ENCODE assay signal across 1 cellular context in genomic region chr1:61337981-61338848, GRCh38.
TF ChIP-seq lines count a peak whose summit lies in the region.

No MANE protein-coding gene starts in this region.

TF ChIP-seq in HepG2, 621 proteins besides CTCF, POLR2A, EP300 and RAD21 (continued from another document and continues in another):
- TF ChIP-seq TBX2 (CRISPR knock-in tag; IDR thresholded peaks at IDR 0.05; ENCODE audit: borderline replicate concordance) (peak; percentile 90), ZFP62 (CRISPR knock-in tag; IDR thresholded peaks at IDR 0.05) (no peak), NFIC (IDR thresholded peaks at IDR 0.05; ENCODE audit: low read length) (peak; percentile 66), CHD2 (IDR thresholded peaks at IDR 0.05; ENCODE audit: low read depth, low read length) (no peak), BCL6 (CRISPR knock-in tag; IDR thresholded peaks at IDR 0.05) (peak; percentile 56), ZNF784 (CRISPR knock-in tag; IDR thresholded peaks at IDR 0.05; ENCODE audit: borderline replicate concordance) (no peak), ESRRA (CRISPR knock-in tag; IDR thresholded peaks at IDR 0.05; ENCODE audit: low read depth) (no peak), KAT7 (CRISPR knock-in tag; IDR thresholded peaks at IDR 0.05; ENCODE audit: borderline replicate concordance) (no peak), TFDP1 (CRISPR knock-in tag; IDR thresholded peaks at IDR 0.05; ENCODE audit: borderline replicate concordance) (no peak; the same call in 1 of the 2 replicates), ZNF354B (CRISPR knock-in tag; IDR thresholded peaks at IDR 0.05) (no peak), SIN3A (IDR thresholded peaks at IDR 0.05; ENCODE audit: borderline replicate concordance, low read depth, low read length) (no peak), MNT (IDR thresholded peaks at IDR 0.05) (no peak), ZBTB39 (CRISPR knock-in tag; IDR thresholded peaks at IDR 0.05) (no peak), PLSCR1 (CRISPR knock-in tag; IDR thresholded peaks at IDR 0.05; ENCODE audit: borderline replicate concordance) (no peak), MXI1 (IDR thresholded peaks at IDR 0.05; ENCODE audit: borderline replicate concordance, low read depth, low read length) (no peak), ZNF331 (CRISPR knock-in tag; IDR thresholded peaks at IDR 0.05) (peak; percentile 70; the same call in 1 of the 2 replicates), FOXJ3 (CRISPR knock-in tag; IDR thresholded peaks at IDR 0.05; ENCODE audit: borderline replicate concordance) (no peak), FOSL1 (CRISPR knock-in tag; IDR thresholded peaks at IDR 0.05; ENCODE audit: borderline replicate concordance) (peak; percentile 59; the same call in 1 of the 2 replicates), GTF3A (CRISPR knock-in tag; conservative IDR thresholded peaks at IDR 0.05) (no peak), ZBTB21 (CRISPR knock-in tag; IDR thresholded peaks at IDR 0.05) (no peak), LRRFIP1 (CRISPR knock-in tag; conservative IDR thresholded peaks at IDR 0.05) (0 out of 2 replicates have a peak, but pooled peaks have one; percentile 35), ARID2 (CRISPR knock-in tag; IDR thresholded peaks at IDR 0.05; ENCODE audit: borderline replicate concordance) (no peak), NCOR1 (IDR thresholded peaks at IDR 0.05; ENCODE audit: borderline replicate concordance, low read length) (no peak), ZEB1 (IDR thresholded peaks at IDR 0.05; ENCODE audit: insufficient replicate concordance, low read depth) (no peak), ZNF839 (CRISPR knock-in tag; IDR thresholded peaks at IDR 0.05; ENCODE audit: borderline replicate concordance) (no peak), RNF2 (conservative IDR thresholded peaks at IDR 0.05; ENCODE audit: low read depth) (no peak), ZSCAN21 (CRISPR knock-in tag; IDR thresholded peaks at IDR 0.05; ENCODE audit: borderline replicate concordance) (no peak), ZNF780A (CRISPR knock-in tag; IDR thresholded peaks at IDR 0.05) (no peak), ZNF180 (CRISPR knock-in tag; IDR thresholded peaks at IDR 0.05; ENCODE audit: borderline replicate concordance, low read depth) (no peak), ZNF230 (CRISPR knock-in tag; IDR thresholded peaks at IDR 0.05) (no peak), HDAC2 (CRISPR knock-in tag; IDR thresholded peaks at IDR 0.05) (peak; percentile 69; the same call in 1 of the 2 replicates), ATM (IDR thresholded peaks at IDR 0.05; ENCODE audit: borderline replicate concordance) (no peak), GABPB1 (CRISPR knock-in tag; IDR thresholded peaks at IDR 0.05) (0 out of 2 replicates have a peak, but pooled peaks have one; percentile 19), YY1 (IDR thresholded peaks at IDR 0.05; ENCODE audit: insufficient read depth, insufficient replicate concordance, low read depth, low read length) (no peak), SKIL (CRISPR knock-in tag; IDR thresholded peaks at IDR 0.05; ENCODE audit: borderline replicate concordance) (no peak), JDP2 (CRISPR knock-in tag; IDR thresholded peaks at IDR 0.05; ENCODE audit: borderline replicate concordance) (no peak), ZNF563 (CRISPR knock-in tag; IDR thresholded peaks at IDR 0.05) (no peak)
- TF ChIP-seq, protein P1, sequence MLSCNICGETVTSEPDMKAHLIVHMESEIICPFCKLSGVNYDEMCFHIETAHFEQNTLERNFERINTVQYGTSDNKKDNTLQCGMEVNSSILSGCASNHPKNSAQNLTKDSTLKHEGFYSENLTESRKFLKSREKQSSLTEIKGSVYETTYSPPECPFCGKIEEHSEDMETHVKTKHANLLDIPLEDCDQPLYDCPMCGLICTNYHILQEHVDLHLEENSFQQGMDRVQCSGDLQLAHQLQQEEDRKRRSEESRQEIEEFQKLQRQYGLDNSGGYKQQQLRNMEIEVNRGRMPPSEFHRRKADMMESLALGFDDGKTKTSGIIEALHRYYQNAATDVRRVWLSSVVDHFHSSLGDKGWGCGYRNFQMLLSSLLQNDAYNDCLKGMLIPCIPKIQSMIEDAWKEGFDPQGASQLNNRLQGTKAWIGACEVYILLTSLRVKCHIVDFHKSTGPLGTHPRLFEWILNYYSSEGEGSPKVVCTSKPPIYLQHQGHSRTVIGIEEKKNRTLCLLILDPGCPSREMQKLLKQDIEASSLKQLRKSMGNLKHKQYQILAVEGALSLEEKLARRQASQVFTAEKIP (CRISPR knock-in tag; IDR thresholded peaks at IDR 0.05; ENCODE audit: borderline replicate concordance), result no peak
- TF ChIP-seq, protein P2, sequence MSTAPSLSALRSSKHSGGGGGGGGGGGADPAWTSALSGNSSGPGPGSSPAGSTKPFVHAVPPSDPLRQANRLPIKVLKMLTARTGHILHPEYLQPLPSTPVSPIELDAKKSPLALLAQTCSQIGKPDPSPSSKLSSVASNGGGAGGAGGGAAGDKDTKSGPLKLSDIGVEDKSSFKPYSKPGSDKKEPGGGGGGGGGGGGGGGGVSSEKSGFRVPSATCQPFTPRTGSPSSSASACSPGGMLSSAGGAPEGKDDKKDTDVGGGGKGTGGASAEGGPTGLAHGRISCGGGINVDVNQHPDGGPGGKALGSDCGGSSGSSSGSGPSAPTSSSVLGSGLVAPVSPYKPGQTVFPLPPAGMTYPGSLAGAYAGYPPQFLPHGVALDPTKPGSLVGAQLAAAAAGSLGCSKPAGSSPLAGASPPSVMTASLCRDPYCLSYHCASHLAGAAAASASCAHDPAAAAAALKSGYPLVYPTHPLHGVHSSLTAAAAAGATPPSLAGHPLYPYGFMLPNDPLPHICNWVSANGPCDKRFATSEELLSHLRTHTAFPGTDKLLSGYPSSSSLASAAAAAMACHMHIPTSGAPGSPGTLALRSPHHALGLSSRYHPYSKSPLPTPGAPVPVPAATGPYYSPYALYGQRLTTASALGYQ (CRISPR knock-in tag; IDR thresholded peaks at IDR 0.05), result peak; percentile 45; the same call in 1 of the 2 replicates
- TF ChIP-seq, protein P3, sequence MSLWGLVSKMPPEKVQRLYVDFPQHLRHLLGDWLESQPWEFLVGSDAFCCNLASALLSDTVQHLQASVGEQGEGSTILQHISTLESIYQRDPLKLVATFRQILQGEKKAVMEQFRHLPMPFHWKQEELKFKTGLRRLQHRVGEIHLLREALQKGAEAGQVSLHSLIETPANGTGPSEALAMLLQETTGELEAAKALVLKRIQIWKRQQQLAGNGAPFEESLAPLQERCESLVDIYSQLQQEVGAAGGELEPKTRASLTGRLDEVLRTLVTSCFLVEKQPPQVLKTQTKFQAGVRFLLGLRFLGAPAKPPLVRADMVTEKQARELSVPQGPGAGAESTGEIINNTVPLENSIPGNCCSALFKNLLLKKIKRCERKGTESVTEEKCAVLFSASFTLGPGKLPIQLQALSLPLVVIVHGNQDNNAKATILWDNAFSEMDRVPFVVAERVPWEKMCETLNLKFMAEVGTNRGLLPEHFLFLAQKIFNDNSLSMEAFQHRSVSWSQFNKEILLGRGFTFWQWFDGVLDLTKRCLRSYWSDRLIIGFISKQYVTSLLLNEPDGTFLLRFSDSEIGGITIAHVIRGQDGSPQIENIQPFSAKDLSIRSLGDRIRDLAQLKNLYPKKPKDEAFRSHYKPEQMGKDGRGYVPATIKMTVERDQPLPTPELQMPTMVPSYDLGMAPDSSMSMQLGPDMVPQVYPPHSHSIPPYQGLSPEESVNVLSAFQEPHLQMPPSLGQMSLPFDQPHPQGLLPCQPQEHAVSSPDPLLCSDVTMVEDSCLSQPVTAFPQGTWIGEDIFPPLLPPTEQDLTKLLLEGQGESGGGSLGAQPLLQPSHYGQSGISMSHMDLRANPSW (CRISPR knock-in tag; IDR thresholded peaks at IDR 0.05; ENCODE audit: borderline replicate concordance), result no peak
- TF ChIP-seq, protein P4, sequence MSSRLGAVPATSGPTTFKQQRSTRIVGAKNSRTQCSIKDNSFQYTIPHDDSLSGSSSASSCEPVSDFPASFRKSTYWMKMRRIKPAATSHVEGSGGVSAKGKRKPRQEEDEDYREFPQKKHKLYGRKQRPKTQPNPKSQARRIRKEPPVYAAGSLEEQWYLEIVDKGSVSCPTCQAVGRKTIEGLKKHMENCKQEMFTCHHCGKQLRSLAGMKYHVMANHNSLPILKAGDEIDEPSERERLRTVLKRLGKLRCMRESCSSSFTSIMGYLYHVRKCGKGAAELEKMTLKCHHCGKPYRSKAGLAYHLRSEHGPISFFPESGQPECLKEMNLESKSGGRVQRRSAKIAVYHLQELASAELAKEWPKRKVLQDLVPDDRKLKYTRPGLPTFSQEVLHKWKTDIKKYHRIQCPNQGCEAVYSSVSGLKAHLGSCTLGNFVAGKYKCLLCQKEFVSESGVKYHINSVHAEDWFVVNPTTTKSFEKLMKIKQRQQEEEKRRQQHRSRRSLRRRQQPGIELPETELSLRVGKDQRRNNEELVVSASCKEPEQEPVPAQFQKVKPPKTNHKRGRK (CRISPR knock-in tag; IDR thresholded peaks at IDR 0.05), result no peak
